Comparison of ENCODE assay signal across 8 cellular contexts in the genomic region with DNA sequence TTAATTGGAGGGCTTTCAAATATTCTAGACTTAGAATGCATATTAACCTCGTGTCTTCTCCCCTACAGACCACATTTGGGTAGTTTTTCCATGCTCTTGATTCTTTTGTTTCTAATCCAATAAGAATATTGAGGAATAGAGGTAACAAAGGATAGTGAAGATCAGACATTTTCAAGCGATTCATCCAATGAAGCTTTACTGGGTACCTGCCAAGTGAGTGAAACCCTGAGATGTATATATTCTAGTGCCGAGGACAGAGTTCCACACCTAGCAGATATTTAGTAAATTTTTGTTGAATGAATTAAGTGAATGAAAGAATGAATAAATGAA. TPM values are rescaled to one million over a fixed set of nuclear protein-coding genes. Genes with fewer than 3 reads are reported as not detected.
DNase-seq lines count a peak whose midpoint lies in the region; ATAC-seq and TF ChIP-seq lines count a peak whose summit lies in the region.

No MANE protein-coding gene starts in this region.

- TF ChIP-seq CTCF in neural crest cell (conservative IDR thresholded peaks at IDR 0.05): no peak

- H3K4me3 Mint-ChIP-seq in activated CD4-positive, alpha-beta T cell treated with anti-CD3 and anti-CD28 coated beads for 36 hours: peak overlapping the region; percentile 96
- H3K4me3 Mint-ChIP-seq in neural crest cell: peak overlapping the region; percentile 94

- CTCF ChIA-PET in activated CD4-positive, alpha-beta T cell treated with anti-CD3 and anti-CD28 coated beads for 36 hours (lab: Charles Lee): interaction anchor here (1.1 to 1.2 kb wide), 2 partner anchors 11 to 13 kb away, joined by 3 to 4 read pairs; no protein-coding TSS in a partner anchor

- H3K9me3 Mint-ChIP-seq in activated CD4-positive, alpha-beta T cell treated with anti-CD3 and anti-CD28 coated beads for 36 hours (ENCODE audit: low read depth): no peaks in the 10 kb centered on the region
- H3K9me3 Mint-ChIP-seq in neural crest cell: no peaks in the 10 kb centered on the region

- peaks cover 25% of the 10 kb centered on the region for H3K4me1 Mint-ChIP-seq in activated CD4-positive, alpha-beta T cell treated with anti-CD3 and anti-CD28 coated beads for 36 hours
- H3K4me1 Mint-ChIP-seq in neural crest cell: peaks cover 28% of the 10 kb centered on the region

- peaks cover 29% of the 10 kb centered on the region for H3K36me3 Mint-ChIP-seq in activated CD4-positive, alpha-beta T cell treated with anti-CD3 and anti-CD28 coated beads for 36 hours (ENCODE audit: low read depth)
- no peaks in the 10 kb centered on the region for H3K36me3 Mint-ChIP-seq in neural crest cell (ENCODE audit: low read depth)

- H3K27ac Mint-ChIP-seq in activated CD4-positive, alpha-beta T cell treated with anti-CD3 and anti-CD28 coated beads for 36 hours: peak overlapping the region; percentile 97
- H3K27ac Mint-ChIP-seq in neural crest cell (ENCODE audit: unreplicated experiment): peak overlapping the region; percentile 98

- no peak for DNase-seq in activated CD4-positive, alpha-beta T cell treated with anti-CD3 and anti-CD28 coated beads for 36 hours
- DNase-seq in activated CD4-positive, alpha-beta T cell treated with anti-CD3 and anti-CD28 coated beads for 4 hours: no peak
- DNase-seq in LoVo (ENCODE audit: low spot score) (peak; percentile 1), neural crest cell (ENCODE audit: low read depth, low spot score) (no peak), SKM-1 (lab: John Stamatoyannopoulos, UW; ENCODE audit: unreplicated experiment) (no peak), islet precursor cell (no peak), amygdala (lab: John Stamatoyannopoulos, UW) (no peak)

- peaks cover under 1% of the 10 kb centered on the region for H3K27me3 Mint-ChIP-seq in activated CD4-positive, alpha-beta T cell treated with anti-CD3 and anti-CD28 coated beads for 36 hours
- peaks cover 15% of the 10 kb centered on the region for H3K27me3 Mint-ChIP-seq in neural crest cell (ENCODE audit: low read depth)

- peak overlapping the region; percentile 49 for H3K27ac ChIP-seq in cingulate gyrus (ENCODE audit: low read depth, low read length)

- ATAC-seq in activated CD4-positive, alpha-beta T cell treated with anti-CD3 and anti-CD28 coated beads for 36 hours: peak; percentile 4

- POLR2A ChIA-PET in activated CD4-positive, alpha-beta T cell treated with anti-CD3 and anti-CD28 coated beads for 36 hours (lab: Charles Lee): interaction anchor here (1.4 kb wide), 2 partner anchors 17 to 275 kb away, joined by 5 to 7 read pairs; no protein-coding TSS in a partner anchor

- intact Hi-C loops in activated CD4-positive, alpha-beta T cell treated with anti-CD3 and anti-CD28 coated beads for 36 hours (cut with DNase I, micrococcal nuclease): loop anchor here (5.0 to 10.0 kb wide), 4 partner anchors 205 to 1230 kb away; a partner anchor contains a TSS

RNA-seq across cellular contexts. Expression of a gene that starts 0.5 kb away (rescaled TPM):
- total RNA-seq in activated CD4-positive, alpha-beta T cell treated with anti-CD3 and anti-CD28 coated beads for 36 hours: 10 to 100 TPM; 64.6 to 66.4 TPM
- total RNA-seq in neural crest cell: 53.9 and 54.2 TPM in 2 replicates
